Comparison of ENCODE assay signal across 8 cellular contexts in the genomic region with DNA sequence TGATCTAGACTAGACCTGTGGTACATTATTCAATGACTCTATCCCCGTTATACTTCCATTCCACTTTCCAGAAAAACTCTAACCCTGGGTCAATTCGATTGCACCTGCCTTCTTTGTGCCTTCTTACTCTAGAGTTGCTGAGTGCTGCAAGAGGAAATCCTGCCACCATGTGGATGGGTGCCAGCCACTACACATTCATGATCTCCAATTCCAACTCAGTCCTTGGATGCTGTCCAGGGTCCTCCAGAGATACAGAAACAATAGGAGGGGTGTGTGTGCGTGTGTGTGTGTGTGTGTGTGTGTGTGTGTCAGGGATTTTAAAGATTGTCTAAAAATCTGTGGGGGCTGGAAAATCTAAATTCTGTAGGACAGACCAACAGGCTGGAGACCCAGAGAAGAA. TPM values are rescaled to one million over a fixed set of nuclear protein-coding genes. Genes with fewer than 3 reads are reported as not detected.
DNase-seq lines count a peak whose midpoint lies in the region; ATAC-seq and TF ChIP-seq lines count a peak whose summit lies in the region.

No MANE protein-coding gene starts in this region.

- no peak overlapping the region for H3K27ac ChIP-seq in CD4-positive, CD25-positive, alpha-beta regulatory T cell (ENCODE audit: insufficient read depth, low read length, poor library complexity, severe bottlenecking)

- H3K36me3 ChIP-seq in CD4-positive, CD25-positive, alpha-beta regulatory T cell (ENCODE audit: control insufficient read depth, insufficient read depth, low read length) = no peaks in the 10 kb centered on the region
- H3K36me3 ChIP-seq in HAP-1 (replicated peaks) = no peaks in the 10 kb centered on the region

- no peaks in the 10 kb centered on the region for H3K4me1 ChIP-seq in CD4-positive, CD25-positive, alpha-beta regulatory T cell (ENCODE audit: control insufficient read depth, insufficient read depth, low read length, poor library complexity, severe bottlenecking)
- H3K4me1 ChIP-seq in HAP-1 = 0 out of 2 replicates have a peak, but pooled peaks cover 2% of the 10 kb centered on the region

- peak; percentile 52 to 64 for ATAC-seq in CD4-positive, CD25-positive, alpha-beta regulatory T cell (ENCODE audit: low read depth in 2 of 2)
- no peak for ATAC-seq in HG02884 (IDR thresholded peaks at IDR 0.05; ENCODE audit: unreplicated experiment)
- ATAC-seq in HG02623 (IDR thresholded peaks at IDR 0.05; ENCODE audit: unreplicated experiment) = no peak

- H3K4me3 Mint-ChIP-seq in CD4-positive, CD25-positive, alpha-beta regulatory T cell = no peak overlapping the region

- TF ChIP-seq CTCF in fibroblast of mammary gland (conservative IDR thresholded peaks at IDR 0.05; ENCODE audit: control insufficient read depth, insufficient read depth, low read depth, low read length) = peak; percentile 26

- H3K9me3 Mint-ChIP-seq in CD4-positive, CD25-positive, alpha-beta regulatory T cell = no peaks in the 10 kb centered on the region

- H3K27ac Mint-ChIP-seq in CD4-positive, CD25-positive, alpha-beta regulatory T cell = peak overlapping the region in 1 of 3 donors; percentile 38

- in situ Hi-C loops in HAP-1 (cut with MboI; ENCODE audit: low sequenced_read_pairs) = loop anchor here (25.0 kb wide), 1 partner anchor 365 kb away; a partner anchor contains a TSS

- H3K4me3 ChIP-seq in CD4-positive, CD25-positive, alpha-beta regulatory T cell (ENCODE audit: low read depth, low read length) = no peak overlapping the region
- H3K4me3 ChIP-seq in HAP-1 = no peak overlapping the region
- no peak overlapping the region for H3K4me3 ChIP-seq in fibroblast of mammary gland (ENCODE audit: control insufficient read depth, low read depth, low read length)

- no peaks in the 10 kb centered on the region for H3K27me3 ChIP-seq in CD4-positive, CD25-positive, alpha-beta regulatory T cell (ENCODE audit: control insufficient read depth, insufficient read depth, low read length)
- no peaks in the 10 kb centered on the region for H3K27me3 ChIP-seq in HAP-1 (ENCODE audit: low read depth)

- no peaks in the 10 kb centered on the region for H3K27me3 Mint-ChIP-seq in CD4-positive, CD25-positive, alpha-beta regulatory T cell

- no peaks in the 10 kb centered on the region for H3K36me3 Mint-ChIP-seq in CD4-positive, CD25-positive, alpha-beta regulatory T cell

- H3K9me3 ChIP-seq in CD4-positive, CD25-positive, alpha-beta regulatory T cell (ENCODE audit: control insufficient read depth in 2 of 2, low read length in 2 of 2) = no peaks in the 10 kb centered on the region
- H3K9me3 ChIP-seq in HAP-1 = no peaks in the 10 kb centered on the region

- peak in 2 of 3 donors; percentile 40 to 55 for DNase-seq in CD4-positive, CD25-positive, alpha-beta regulatory T cell
- DNase-seq in HAP-1 (ENCODE audit: low spot score in 2 of 2) (peak; percentile 86 to 89), NCI-H510A treated with DMSO at 0.1 percent for 48 hours (lab: John Stamatoyannopoulos, UW) (peak; percentile 0), activated T-cell treated with anti-CD3 and anti-CD28 coated beads for 4 hours (peak; percentile 5), fibroblast of mammary gland (ENCODE audit: low read depth) (peak; percentile 63), occipital lobe (lab: John Stamatoyannopoulos, UW) (peak; percentile 18)

- peaks cover 0 to 2% (median 0%) of the 10 kb centered on the region in 4 donors for H3K4me1 Mint-ChIP-seq in CD4-positive, CD25-positive, alpha-beta regulatory T cell

RNA-seq across cellular contexts. Expression of a gene that starts 42.9 kb away (rescaled TPM):
- 28.4 TPM for total RNA-seq in CD4-positive, CD25-positive, alpha-beta regulatory T cell
- polyA plus RNA-seq in CD4-positive, CD25-positive, alpha-beta regulatory T cell = 1 to 10 TPM; 5.7 to 7.2 (median 6.0) TPM
- total RNA-seq in occipital lobe = 33.1 TPM

RNA-seq across cellular contexts. Expression of a gene that starts 55.8 kb away (rescaled TPM):
- 0.42 TPM for total RNA-seq in CD4-positive, CD25-positive, alpha-beta regulatory T cell
- under 1 TPM; 0.05 to 0.39 (median 0.33) TPM for polyA plus RNA-seq in CD4-positive, CD25-positive, alpha-beta regulatory T cell
- total RNA-seq in occipital lobe = 10.0 TPM

Comparison
In these comparisons a context has a peak if more than half of its experiments do, and no peak if none do; other contexts are left out.
1. ATAC-seq: peak in CD4-positive, CD25-positive, alpha-beta regulatory T cell (2 of 2); none in HG02884 (single experiment) and HG02623 (single experiment).
2. DNase-seq: peak in every context shown above with its lines; median percentile 88 in HAP-1; 63 in fibroblast of mammary gland; 48 in CD4-positive, CD25-positive, alpha-beta regulatory T cell; 18 in occipital lobe; 5 in activated T-cell treated with anti-CD3 and anti-CD28 coated beads for 4 hours; 0 in NCI-H510A treated with DMSO at 0.1 percent for 48 hours.